ENCODE assay signal across 1 cellular context in genomic region chr6:152983637-152984386, GRCh38.
TF ChIP-seq lines count a peak whose summit lies in the region.

No MANE protein-coding gene starts in this region.

TF ChIP-seq in GM12878, 131 proteins besides CTCF, POLR2A, EP300 and RAD21 (continued from another document):
- TF ChIP-seq USF1 (IDR thresholded peaks at IDR 0.05; ENCODE audit: borderline replicate concordance, extremely low read length, insufficient read depth, low read depth, low read length): no peak
- TF ChIP-seq KAT2A (conservative IDR thresholded peaks at IDR 0.05; ENCODE audit: control insufficient read depth, low read depth, low read length): no peak
- no peak for TF ChIP-seq GABPA (IDR thresholded peaks at IDR 0.05; ENCODE audit: low read depth)
- no peak for TF ChIP-seq ATF7 (IDR thresholded peaks at IDR 0.05; ENCODE audit: low read depth)
- no peak for TF ChIP-seq HCFC1 (IDR thresholded peaks at IDR 0.05; ENCODE audit: low read length)
- TF ChIP-seq SRF (IDR thresholded peaks at IDR 0.05; ENCODE audit: low read depth in 2 of 2, low read length in 2 of 2): 0 out of 4 replicates have a peak, but pooled peaks of 1 of the 2 experiments have one; percentile 25
- peak; percentile 33; the same call in 1 of the 2 replicates for TF ChIP-seq MLLT1 (IDR thresholded peaks at IDR 0.05)
- peak in 1 of 2 experiments; percentile 42; a peak in 1 of 3 replicates for TF ChIP-seq EGR1 (IDR thresholded peaks at IDR 0.05; ENCODE audit: borderline replicate concordance in 1 of 2, low read depth in 2 of 2, low read length in 2 of 2)
- TF ChIP-seq NRF1 (conservative IDR thresholded peaks at IDR 0.05; ENCODE audit: low read depth, low read length): peak; percentile 92
